13 cellular contexts compared by ENCODE assay signal in the genomic region with DNA sequence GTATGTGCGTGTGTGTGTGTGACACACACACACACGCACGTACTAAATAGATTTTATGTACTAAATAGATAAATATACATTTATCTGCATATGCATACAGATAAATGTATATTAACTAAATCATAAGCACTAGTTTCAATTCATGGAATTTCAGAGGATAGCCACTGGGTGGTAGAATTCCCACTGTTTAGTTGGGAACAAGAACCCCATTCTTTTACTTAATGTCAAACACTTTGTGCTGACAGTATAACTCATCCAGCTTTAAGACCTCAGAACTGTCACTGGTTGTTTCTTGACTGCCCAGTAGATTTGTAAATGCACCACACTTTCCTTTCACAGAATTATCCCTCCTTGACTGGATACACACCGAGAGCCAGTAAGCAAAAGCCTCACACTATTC. TPM values are rescaled to one million over a fixed set of nuclear protein-coding genes. Genes with fewer than 3 reads are reported as not detected.
A peak's percentile ranks its signal among the peaks of the same experiment; 100 is the strongest.
DNase-seq lines count a peak whose midpoint lies in the region; ATAC-seq and TF ChIP-seq lines count a peak whose summit lies in the region.
"Had no signal": no experiment of that assay in that cellular context is flagged by ENCODE, and none has a peak within 500 bp of the region (broad histone marks: within the 10 kb centered on the region; RNA-seq: fewer than 3 reads in every experiment).

No MANE protein-coding gene starts in this region.

- in situ Hi-C loops in mammary epithelial cell (cut with MboI; ENCODE audit: low sequenced_read_pairs in 2 of 2) = no loop called here
- in situ Hi-C loops in transverse colon (cut with MboI; ENCODE audit: low pct_ligation_motif_present in 1 of 4, low pct_unique_long_range_greater_than_20kb in 1 of 4, low sequenced_read_pairs in 3 of 4) = no loop called here

- no peak overlapping the region for H3K27ac Mint-ChIP-seq in activated T-helper 17 cell treated with anti-CD3 and anti-CD28 coated beads, Interleukin-2, amount 50 U/mL, for 72 hours

- H3K36me3 Mint-ChIP-seq in activated T-helper 17 cell treated with anti-CD3 and anti-CD28 coated beads, Interleukin-2, amount 50 U/mL, for 72 hours (ENCODE audit: low read depth) = no peaks in the 10 kb centered on the region

- H3K27ac ChIP-seq in mammary epithelial cell (ENCODE audit: insufficient read depth, low read depth, low read length) = no peak overlapping the region
- peak overlapping the region; percentile 25 to 73 (median 47) for H3K27ac ChIP-seq in transverse colon
- H3K27ac ChIP-seq: 22Rv1, SK-N-MC had no signal

- H3K4me1 Mint-ChIP-seq in activated T-helper 17 cell treated with anti-CD3 and anti-CD28 coated beads, Interleukin-2, amount 50 U/mL, for 72 hours = no peaks in the 10 kb centered on the region

- H3K9me3 ChIP-seq in mammary epithelial cell (replicated peaks; ENCODE audit: insufficient read depth, low read length) = no peaks in the 10 kb centered on the region
- H3K9me3 ChIP-seq in transverse colon = no peaks in the 10 kb centered on the region

- DNase-seq in NCI-H1417 (lab: John Stamatoyannopoulos, UW) = peak in 2 of 3 experiments; percentile 13 to 14
- no peak for DNase-seq in NCI-H1417 treated with DMSO at 0.1 percent for 48 hours (lab: John Stamatoyannopoulos, UW)
- peak; percentile 9 for DNase-seq in mammary epithelial cell
- DNase-seq in kidney glomerular epithelial cell (lab: John Stamatoyannopoulos, UW) = peak; percentile 2
- DNase-seq in transverse colon = no peak
- no peak for DNase-seq in GM03348 (ENCODE audit: low spot score)
- DNase-seq in germinal center (ENCODE audit: low spot score) = no peak
- DNase-seq: activated naive CD4-positive, alpha-beta T cell; effector memory CD4-positive, alpha-beta T cell; NCI-H446 had no signal

- no peak overlapping the region for H3K9ac ChIP-seq in mammary epithelial cell (ENCODE audit: insufficient read depth, low read length)

- TF ChIP-seq EP300 in transverse colon (IDR thresholded peaks at IDR 0.05; ENCODE audit: low read depth) = no peak

- H3K4me3 Mint-ChIP-seq in activated T-helper 17 cell treated with anti-CD3 and anti-CD28 coated beads, Interleukin-2, amount 50 U/mL, for 72 hours = no peak overlapping the region

- no peaks in the 10 kb centered on the region for H3K27me3 Mint-ChIP-seq in activated T-helper 17 cell treated with anti-CD3 and anti-CD28 coated beads, Interleukin-2, amount 50 U/mL, for 72 hours

- no peaks in the 10 kb centered on the region for H3K9me3 Mint-ChIP-seq in activated T-helper 17 cell treated with anti-CD3 and anti-CD28 coated beads, Interleukin-2, amount 50 U/mL, for 72 hours

- no peaks in the 10 kb centered on the region for H3K79me2 ChIP-seq in mammary epithelial cell (ENCODE audit: insufficient read depth, low read length)

- CTCF ChIA-PET in mammary epithelial cell (lab: Charles Lee; ENCODE audit: low non-redundant PET) = interaction anchor here (0.7 kb wide), 1 partner anchor 179 kb away, joined by 5 read pairs; no protein-coding TSS in a partner anchor

- H3K4me3 ChIP-seq in mammary epithelial cell (replicated peaks in 1 of 3; ENCODE audit: insufficient read depth in 1 of 3, low read depth in 2 of 3, low read length in 3 of 3) (no peak overlapping the region), transverse colon (no peak overlapping the region)
- H3K4me3 ChIP-seq: SK-N-MC had no signal

- BruUV-seq in mammary epithelial cell (replicated peaks; lab: Mats Ljungman, UMichigan) = no TSS peak

- no peak overlapping the region for H2AFZ ChIP-seq in mammary epithelial cell (ENCODE audit: low read depth, low read length)

- intact Hi-C loops in mammary epithelial cell (cut with micrococcal nuclease) (loop anchor here (1.0 kb wide), 3 partner anchors 78 to 562 kb away; no protein-coding TSS in a partner anchor), transverse colon (cut with DNase I; ENCODE audit: low total_unique reads) (no loop called here)

- no peaks in the 10 kb centered on the region for H3K36me3 ChIP-seq in mammary epithelial cell (ENCODE audit: insufficient read depth, low read length)
- H3K36me3 ChIP-seq in transverse colon = no peaks in the 10 kb centered on the region

- WGBS in mammary epithelial cell (ENCODE audit: low coverage, missing lambda C conversion rate) = 84% methylated on average over 4 of the region's 4 CpGs
- 42 to 57% methylated on average over 4 of the region's 4 CpGs for WGBS in transverse colon (ENCODE audit: low coverage in 1 of 2), 2 donors

- TF ChIP-seq POLR2A in transverse colon (IDR thresholded peaks at IDR 0.05) = no peak

- no peaks in the 10 kb centered on the region for H3K4me1 ChIP-seq in mammary epithelial cell (ENCODE audit: insufficient read depth, low read length)
- H3K4me1 ChIP-seq in transverse colon = peaks cover 9 to 39% (median 15%) of the 10 kb centered on the region in 4 donors

- dilution Hi-C loops in mammary epithelial cell (cut with HindIII; ENCODE audit: low sequenced_read_pairs) = no loop called here

- no peaks in the 10 kb centered on the region for H4K20me1 ChIP-seq in mammary epithelial cell (ENCODE audit: insufficient read depth, low read length)

- peak; percentile 9 to 51 for TF ChIP-seq CTCF in mammary epithelial cell (conservative IDR thresholded peaks at IDR 0.05 in 1 of 2, IDR thresholded peaks at IDR 0.05 in 1 of 2; ENCODE audit: extremely low read depth in 1 of 2, insufficient read depth in 1 of 2, low read depth in 1 of 2, low read length in 2 of 2)
- peak in 3 of 5 experiments; percentile 11 to 24 (median 20) for TF ChIP-seq CTCF in transverse colon (IDR thresholded peaks at IDR 0.05)

- no peak overlapping the region for H3K4me2 ChIP-seq in mammary epithelial cell (ENCODE audit: insufficient read depth, low read depth, low read length)

- H3K27me3 ChIP-seq in mammary epithelial cell (ENCODE audit: insufficient read depth, low read length) (no peaks in the 10 kb centered on the region), transverse colon (no peaks in the 10 kb centered on the region)

- ATAC-seq in activated T-helper 17 cell treated with anti-CD3 and anti-CD28 coated beads, Interleukin-2, amount 50 U/mL, for 72 hours (replicated peaks) = no peak

RNA-seq across cellular contexts. Expression of a gene that starts 32.5 kb away (rescaled TPM):
- 1 to 10 TPM in 1 of 2 donors, not detected in 1; 5.3 TPM for total RNA-seq in mammary epithelial cell
- 0.09 TPM for polyA plus RNA-seq in mammary epithelial cell
- not detected for polyA minus RNA-seq in mammary epithelial cell
- total RNA-seq in transverse colon = 1,000 to 10,000 TPM in 1 of 4 donors, 100 to 1,000 TPM in 1, 10 to 100 TPM in 2; 63.7 to 4,431 (median 108) TPM
- not detected for total RNA-seq in activated T-helper 17 cell treated with anti-CD3 and anti-CD28 coated beads, Interleukin-2, amount 50 U/mL, for 72 hours

Comparison
In these comparisons a context has a peak if more than half of its experiments do, and no peak if none do; other contexts are left out.
1. DNase-seq: peak in NCI-H1417 (2 of 3), mammary epithelial cell (single experiment) and kidney glomerular epithelial cell (single experiment); none in NCI-H1417 treated with DMSO at 0.1 percent for 48 hours (single experiment), transverse colon (single experiment), GM03348 (single experiment) and germinal center (single experiment).
2. RNA of a gene that starts 32.5 kb away (total RNA-seq): 63.7 to 4,431 TPM in transverse colon; 5.3 TPM in mammary epithelial cell and not detected in activated T-helper 17 cell treated with anti-CD3 and anti-CD28 coated beads, Interleukin-2, amount 50 U/mL, for 72 hours; every median in the first group is over 10 times any median in the second.